In the genomic region with DNA sequence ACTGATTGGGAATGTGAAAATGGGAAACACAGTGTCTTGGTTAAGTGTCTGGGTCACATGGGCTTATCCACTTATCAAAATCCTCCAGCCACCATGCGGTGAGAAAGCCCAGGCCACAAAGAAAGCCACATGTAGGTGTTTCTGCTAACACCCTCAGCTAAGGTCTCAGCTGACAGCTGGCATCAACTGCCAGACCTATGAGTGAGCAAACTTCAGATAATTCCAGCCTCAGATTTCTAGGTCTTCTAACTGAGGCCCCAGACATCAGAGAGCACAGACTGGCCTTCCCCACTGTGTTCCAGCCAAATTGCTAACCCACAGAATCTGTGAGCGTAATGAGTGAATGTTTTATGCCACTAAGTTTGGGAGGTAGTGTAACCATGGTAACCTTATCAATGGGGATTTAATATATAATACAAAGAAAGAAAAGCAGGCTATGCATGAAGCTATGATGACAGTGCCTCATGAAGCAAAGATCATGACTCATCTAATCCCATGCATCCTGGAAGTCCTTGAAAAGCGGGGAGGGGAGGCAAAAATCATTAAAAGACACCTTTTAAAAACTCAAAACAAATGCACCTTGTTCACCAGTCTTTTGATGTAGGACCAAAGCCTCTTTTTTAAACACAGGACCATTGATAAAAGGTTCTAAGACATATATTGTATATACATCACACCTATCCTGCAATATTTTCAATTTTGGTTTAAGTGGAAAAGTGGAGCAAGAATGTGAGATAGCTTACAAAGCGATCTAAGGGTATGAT, we compare ENCODE assay signal across 8 cellular contexts. TPM values are rescaled to one million over a fixed set of nuclear protein-coding genes. Genes with fewer than 3 reads are reported as not detected.
DNase-seq lines count a peak whose midpoint lies in the region; ATAC-seq and TF ChIP-seq lines count a peak whose summit lies in the region.
"Not testable (repeated sequence)": the region's sequence is repeated elsewhere in the genome, so short reads cannot be mapped to it uniquely, and the experiment has no call there.

No MANE protein-coding gene starts in this region.

- H3K79me2 ChIP-seq in PC-3 (ENCODE audit: low read length): peaks cover 16% of the 10 kb centered on the region

- not testable (repeated sequence) for TF ChIP-seq CTCF in PC-3 (conservative IDR thresholded peaks at IDR 0.05; ENCODE audit: low read depth, low read length); endothelial cell (IDR thresholded peaks at IDR 0.05; ENCODE audit: unreplicated experiment)

- peaks cover 22% of the 10 kb centered on the region for H3K36me3 Mint-ChIP-seq in activated T-helper 1 cell treated with anti-CD3 and anti-CD28 coated beads, Interleukin-12 subunit alpha, Interleukin-12 subunit beta, Interleukin-2, Interleukin-4 antibody, amounts not matched to agents 30 ng/mL and 10 ng/mL and 1 ng/mL, durations not matched to agents 14 hours and 24 hours and 36 hours (ENCODE audit: low read depth)
- not testable (repeated sequence) for H3K36me3 Mint-ChIP-seq in endothelial cell (ENCODE audit: low read depth, unreplicated experiment)
- H3K36me3 Mint-ChIP-seq in stimulated activated naive B cell treated with anti-CD40 and anti-IgM and Interleukin-4, amounts not matched to agents 10 μg/mL and 1 μg/mL and 100 μg/mL, for 72 hours: peaks cover 11 to 12% of the 10 kb centered on the region in 2 donors

- not testable (repeated sequence) for H3K9ac ChIP-seq in PC-3 (ENCODE audit: low read length)

- intact Hi-C loops in PC-3 (cut with micrococcal nuclease); activated T-helper 1 cell treated with anti-CD3 and anti-CD28 coated beads, Interleukin-12 subunit alpha, Interleukin-12 subunit beta, Interleukin-2, Interleukin-4 antibody, amounts not matched to agents 30 ng/mL and 10 ng/mL and 1 ng/mL, durations not matched to agents 14 hours and 24 hours and 36 hours (cut with micrococcal nuclease): not testable (repeated sequence)

- not testable (repeated sequence) for H3K9me2 ChIP-seq in PC-3 (replicated peaks; ENCODE audit: low read length)

- peak overlapping the region; percentile 1 for H3K4me3 Mint-ChIP-seq in activated T-helper 1 cell treated with anti-CD3 and anti-CD28 coated beads, Interleukin-12 subunit alpha, Interleukin-12 subunit beta, Interleukin-2, Interleukin-4 antibody, amounts not matched to agents 30 ng/mL and 10 ng/mL and 1 ng/mL, durations not matched to agents 14 hours and 24 hours and 36 hours
- not testable (repeated sequence) for H3K4me3 Mint-ChIP-seq in endothelial cell (ENCODE audit: unreplicated experiment); stimulated activated naive B cell treated with anti-CD40 and anti-IgM and Interleukin-4, amounts not matched to agents 10 μg/mL and 1 μg/mL and 100 μg/mL, for 72 hours

- CTCF ChIA-PET in PC-3 (lab: Charles Lee): not testable (repeated sequence)

- H3F3A ChIP-seq in PC-3 (ENCODE audit: low read length, unreplicated experiment): not testable (repeated sequence)

- not testable (repeated sequence) for BruUV-seq in PC-3 (replicated peaks; lab: Mats Ljungman, UMichigan)

- H3K36me3 ChIP-seq in PC-3 (ENCODE audit: low read depth, low read length): not testable (repeated sequence)

- peaks cover 22% of the 10 kb centered on the region for H3K4me1 Mint-ChIP-seq in activated T-helper 1 cell treated with anti-CD3 and anti-CD28 coated beads, Interleukin-12 subunit alpha, Interleukin-12 subunit beta, Interleukin-2, Interleukin-4 antibody, amounts not matched to agents 30 ng/mL and 10 ng/mL and 1 ng/mL, durations not matched to agents 14 hours and 24 hours and 36 hours (ENCODE audit: low read depth)
- H3K4me1 Mint-ChIP-seq in endothelial cell (ENCODE audit: unreplicated experiment): peaks cover 11% of the 10 kb centered on the region
- peaks cover 3 to 11% of the 10 kb centered on the region in 2 donors for H3K4me1 Mint-ChIP-seq in stimulated activated naive B cell treated with anti-CD40 and anti-IgM and Interleukin-4, amounts not matched to agents 10 μg/mL and 1 μg/mL and 100 μg/mL, for 72 hours

- not testable (repeated sequence) for H3K9me3 ChIP-seq in PC-3 (ENCODE audit: low read length)

- not testable (repeated sequence) for H2AFZ ChIP-seq in PC-3 (ENCODE audit: low read length)

- not testable (repeated sequence) for H3K27me3 ChIP-seq in PC-3 (ENCODE audit: low read length)

- DNase-seq in ELR (ENCODE audit: low read depth): peak; percentile 9
- peak; percentile 13 for DNase-seq in PC-3
- DNase-seq in activated T-helper 1 cell treated with anti-CD3 and anti-CD28 coated beads, Interleukin-12 subunit alpha, Interleukin-12 subunit beta, Interleukin-2, Interleukin-4 antibody, amounts not matched to agents 30 ng/mL and 10 ng/mL and 1 ng/mL, durations not matched to agents 14 hours and 24 hours and 36 hours (ENCODE audit: low spot score); endothelial cell (ENCODE audit: low spot score); stimulated activated naive B cell treated with anti-CD40 and anti-IgM and Interleukin-4, amounts not matched to agents 10 μg/mL and 1 μg/mL and 100 μg/mL, for 72 hours: not testable (repeated sequence)
- DNase-seq in kidney tubule cell (ENCODE audit: low spot score): peak; percentile 41

- H3K27ac Mint-ChIP-seq in activated T-helper 1 cell treated with anti-CD3 and anti-CD28 coated beads, Interleukin-12 subunit alpha, Interleukin-12 subunit beta, Interleukin-2, Interleukin-4 antibody, amounts not matched to agents 30 ng/mL and 10 ng/mL and 1 ng/mL, durations not matched to agents 14 hours and 24 hours and 36 hours: peak overlapping the region; percentile 63
- peak overlapping the region; percentile 13 for H3K27ac Mint-ChIP-seq in endothelial cell (ENCODE audit: unreplicated experiment)
- peak overlapping the region; percentile 67 for H3K27ac Mint-ChIP-seq in stimulated activated naive B cell treated with anti-CD40 and anti-IgM and Interleukin-4, amounts not matched to agents 10 μg/mL and 1 μg/mL and 100 μg/mL, for 72 hours

- H3K4me1 ChIP-seq in PC-3 (ENCODE audit: insufficient read depth, low read length): not testable (repeated sequence)

- not testable (repeated sequence) for H3K4me2 ChIP-seq in PC-3 (ENCODE audit: low read length)

- H3K27ac ChIP-seq in PC-3 (ENCODE audit: low read length): not testable (repeated sequence)

- H4K20me1 ChIP-seq in PC-3 (ENCODE audit: low read length): not testable (repeated sequence)

- not testable (repeated sequence) for H3K9me3 Mint-ChIP-seq in activated T-helper 1 cell treated with anti-CD3 and anti-CD28 coated beads, Interleukin-12 subunit alpha, Interleukin-12 subunit beta, Interleukin-2, Interleukin-4 antibody, amounts not matched to agents 30 ng/mL and 10 ng/mL and 1 ng/mL, durations not matched to agents 14 hours and 24 hours and 36 hours; endothelial cell (ENCODE audit: unreplicated experiment); stimulated activated naive B cell treated with anti-CD40 and anti-IgM and Interleukin-4, amounts not matched to agents 10 μg/mL and 1 μg/mL and 100 μg/mL, for 72 hours

- H3K4me3 ChIP-seq in PC-3 (ENCODE audit: low read length): not testable (repeated sequence)

- H3K27me3 Mint-ChIP-seq in activated T-helper 1 cell treated with anti-CD3 and anti-CD28 coated beads, Interleukin-12 subunit alpha, Interleukin-12 subunit beta, Interleukin-2, Interleukin-4 antibody, amounts not matched to agents 30 ng/mL and 10 ng/mL and 1 ng/mL, durations not matched to agents 14 hours and 24 hours and 36 hours (ENCODE audit: insufficient read depth); endothelial cell (ENCODE audit: unreplicated experiment); stimulated activated naive B cell treated with anti-CD40 and anti-IgM and Interleukin-4, amounts not matched to agents 10 μg/mL and 1 μg/mL and 100 μg/mL, for 72 hours: not testable (repeated sequence)

- POLR2A ChIA-PET in PC-3 (lab: Charles Lee; ENCODE audit: unreplicated experiment): not testable (repeated sequence)

- ATAC-seq in GM21529 (IDR thresholded peaks at IDR 0.05; ENCODE audit: unreplicated experiment) (peak; percentile 71), HG03442 (IDR thresholded peaks at IDR 0.05; ENCODE audit: unreplicated experiment) (peak; percentile 81), PC-3 (peak; percentile 56)
- ATAC-seq in stimulated activated naive B cell treated with anti-CD40 and anti-IgM and Interleukin-4, amounts not matched to agents 10 μg/mL and 1 μg/mL and 100 μg/mL, for 72 hours (replicated peaks): peak; percentile 48 to 81

RNA-seq across cellular contexts. Expression of a gene that starts 28.2 kb away (rescaled TPM):
- total RNA-seq in PC-3 (2014; rRNA removed) (3.9 and 6.9 TPM in 2 replicates), endothelial cell (ENCODE audit: unreplicated experiment) (82.4 TPM)
- total RNA-seq in activated T-helper 1 cell treated with anti-CD3 and anti-CD28 coated beads, Interleukin-12 subunit alpha, Interleukin-12 subunit beta, Interleukin-2, Interleukin-4 antibody, amounts not matched to agents 30 ng/mL and 10 ng/mL and 1 ng/mL, durations not matched to agents 14 hours and 24 hours and 36 hours: 10.5 and 12.0 TPM in 2 replicates

RNA-seq across cellular contexts. Expression of a gene that starts 58.7 kb away (rescaled TPM):
- total RNA-seq in PC-3 (2014; rRNA removed): 0.07 TPM in 1 of 2 replicates, not detected in the other
- total RNA-seq in activated T-helper 1 cell treated with anti-CD3 and anti-CD28 coated beads, Interleukin-12 subunit alpha, Interleukin-12 subunit beta, Interleukin-2, Interleukin-4 antibody, amounts not matched to agents 30 ng/mL and 10 ng/mL and 1 ng/mL, durations not matched to agents 14 hours and 24 hours and 36 hours: not detected in 2 replicates
- total RNA-seq in endothelial cell (ENCODE audit: unreplicated experiment): 0.97 TPM

Comparison
In these comparisons a context has a peak if more than half of its experiments do, and no peak if none do; other contexts are left out.
1. H3K27ac Mint-ChIP-seq: peak in every context shown above with its lines; median percentile 67 in stimulated activated naive B cell treated with anti-CD40 and anti-IgM and Interleukin-4, amounts not matched to agents 10 μg/mL and 1 μg/mL and 100 μg/mL, for 72 hours; 63 in activated T-helper 1 cell treated with anti-CD3 and anti-CD28 coated beads, Interleukin-12 subunit alpha, Interleukin-12 subunit beta, Interleukin-2, Interleukin-4 antibody, amounts not matched to agents 30 ng/mL and 10 ng/mL and 1 ng/mL, durations not matched to agents 14 hours and 24 hours and 36 hours; 13 in endothelial cell.